ENCODE assay signal across 1 cellular context in genomic region chr10:80079312-80079613, GRCh38.
A peak's percentile ranks its signal among the peaks of the same experiment; 100 is the strongest.
TF ChIP-seq lines count a peak whose summit lies in the region.

No MANE protein-coding gene starts in this region.

TF ChIP-seq in K562, 482 proteins besides CTCF, POLR2A, EP300 and RAD21 (continued from another document):
- TF ChIP-seq TEAD1 (CRISPR knock-in tag; IDR thresholded peaks at IDR 0.05): no peak
- TF ChIP-seq RFX1 (IDR thresholded peaks at IDR 0.05): peak; percentile 86
- TF ChIP-seq ELF2 (CRISPR knock-in tag; IDR thresholded peaks at IDR 0.05): peak; percentile 82
- TF ChIP-seq NKRF (IDR thresholded peaks at IDR 0.05; ENCODE audit: borderline replicate concordance): 0 out of 2 replicates have a peak, but pooled peaks have one; percentile 40
- peak; percentile 8; the same call in 1 of the 2 replicates for TF ChIP-seq PHF8 (IDR thresholded peaks at IDR 0.05; ENCODE audit: borderline replicate concordance, low read length)
- TF ChIP-seq BRD4 (IDR thresholded peaks at IDR 0.05): no peak
- TF ChIP-seq SAP30 (IDR thresholded peaks at IDR 0.05; ENCODE audit: borderline replicate concordance, insufficient read depth, low read depth, low read length, poor library complexity, severe bottlenecking): peak; percentile 60
- TF ChIP-seq ARNT (IDR thresholded peaks at IDR 0.05): no peak
- TF ChIP-seq SIN3A (IDR thresholded peaks at IDR 0.05; ENCODE audit: borderline replicate concordance in 2 of 2, control insufficient read depth in 1 of 2, low read depth in 2 of 2, low read length in 2 of 2): no peak
TF ChIP-seq in K562: peak in this region for 6.
